28 cellular contexts compared by ENCODE assay signal in the genomic region with DNA sequence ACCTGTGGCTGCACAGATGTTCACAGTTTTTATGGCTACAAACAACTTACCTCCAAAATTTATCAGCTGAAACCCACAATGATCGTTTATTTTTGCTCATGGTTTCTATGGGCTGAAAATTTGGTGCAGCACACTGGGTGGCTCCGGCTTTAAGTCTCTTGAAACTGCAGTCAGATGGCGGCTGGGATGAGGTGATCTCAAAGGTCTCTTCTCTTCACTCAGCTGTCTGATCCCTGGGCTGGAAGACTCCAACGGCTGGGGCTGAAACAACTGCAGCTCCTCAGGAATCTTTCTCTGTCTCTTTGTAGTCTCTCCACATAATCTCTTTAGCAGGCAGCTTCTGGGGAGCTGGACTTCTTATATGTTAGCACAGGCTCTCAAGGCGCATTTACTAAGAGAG.
"Had no signal": no experiment of that assay in that cellular context is flagged by ENCODE, and none has a peak within 500 bp of the region (broad histone marks: within the 10 kb centered on the region; RNA-seq: fewer than 3 reads in every experiment).

No MANE protein-coding gene starts in this region.

- H3K27me3 Mint-ChIP-seq: naive thymus-derived CD8-positive, alpha-beta T cell; progenitor cell of endocrine pancreas; stimulated activated naive B cell treated with anti-CD40 and anti-IgM and Interleukin-4, amounts not matched to agents 10 μg/mL and 1 μg/mL and 100 μg/mL, for 72 hours had no signal

- H3K4me1 Mint-ChIP-seq: immature natural killer cell; naive thymus-derived CD8-positive, alpha-beta T cell; stimulated activated naive B cell treated with anti-CD40 and anti-IgM and Interleukin-4, amounts not matched to agents 10 μg/mL and 1 μg/mL and 100 μg/mL, for 72 hours had no signal

- ATAC-seq: left colon; left lung; lower lobe of right lung; naive thymus-derived CD8-positive, alpha-beta T cell; right lobe of liver; stimulated activated naive B cell treated with anti-CD40 and anti-IgM and Interleukin-4, amounts not matched to agents 10 μg/mL and 1 μg/mL and 100 μg/mL, for 72 hours; stimulated activated naive CD8-positive, alpha-beta T cell treated with anti-CD3 and anti-CD28 coated beads, Interleukin-15, Interleukin-2, amounts not matched to agents 100 U/mL and 50 U/mL, for 24 hours had no signal

- H3K4me3 Mint-ChIP-seq: immature natural killer cell; naive thymus-derived CD8-positive, alpha-beta T cell; nephron; neural crest cell; stimulated activated naive B cell treated with anti-CD40 and anti-IgM and Interleukin-4, amounts not matched to agents 10 μg/mL and 1 μg/mL and 100 μg/mL, for 72 hours had no signal

- H3K36me3 Mint-ChIP-seq: immature natural killer cell; naive thymus-derived CD8-positive, alpha-beta T cell; stimulated activated naive B cell treated with anti-CD40 and anti-IgM and Interleukin-4, amounts not matched to agents 10 μg/mL and 1 μg/mL and 100 μg/mL, for 72 hours had no signal

- DNase-seq: hypothalamus; immature natural killer cell; kidney; left colon; left lung; lower lobe of right lung; mammary epithelial cell; mesenchymal stem cell; naive thymus-derived CD8-positive, alpha-beta T cell; ovary; right lobe of liver; stimulated activated CD4-positive, alpha-beta T cell treated with anti-CD3 and anti-CD28 coated beads, Interleukin-12 subunit alpha, Interleukin-12 subunit beta, amount 100 ng/mL, for 4 hours; stimulated activated CD4-positive, alpha-beta T cell treated with anti-CD3 and anti-CD28 coated beads, Interleukin-15, amount 100 ng/mL, for 24 hours; stimulated activated CD4-positive, alpha-beta T cell treated with anti-CD3 and anti-CD28 coated beads, Interleukin-2, amount 100 ng/mL, for 24 hours; stimulated activated CD4-positive, alpha-beta T cell treated with anti-CD3 and anti-CD28 coated beads, Interleukin-4, amount 100 ng/mL, for 1 hour; stimulated activated naive B cell treated with anti-CD40 and anti-IgM and Interleukin-4, amounts not matched to agents 10 μg/mL and 1 μg/mL and 100 μg/mL, for 72 hours; stimulated activated naive CD8-positive, alpha-beta T cell treated with anti-CD3 and anti-CD28 coated beads, Interleukin-15, Interleukin-2, amounts not matched to agents 100 U/mL and 50 U/mL, for 24 hours; stomach; testis; thyroid gland; transverse colon; upper lobe of left lung had no signal

- H3K27ac ChIP-seq: left lung, lower lobe of right lung, ovary, right atrium auricular region, right lobe of liver, stomach, testis, thyroid gland, transverse colon, upper lobe of left lung, vagina had no signal

- H3K4me1 ChIP-seq: left lung, lower lobe of right lung, right atrium auricular region, right lobe of liver, stomach, testis, thyroid gland, transverse colon, upper lobe of left lung, vagina had no signal

- H3K36me3 ChIP-seq: left lung, lower lobe of right lung, ovary, right atrium auricular region, right lobe of liver, stomach, thyroid gland, transverse colon, upper lobe of left lung, vagina had no signal

- FAIRE-seq: islet of Langerhans, kidney had no signal

- H3K9me3 ChIP-seq: lower lobe of right lung, ovary, right atrium auricular region, right lobe of liver, testis, thyroid gland, transverse colon, upper lobe of left lung, vagina had no signal

- H3K27me3 ChIP-seq: left lung, ovary, right atrium auricular region, right lobe of liver, stomach, testis, thyroid gland, transverse colon, upper lobe of left lung, vagina had no signal

- H3K9me3 Mint-ChIP-seq: nephron, neural crest cell had no signal

- H3K4me3 ChIP-seq: left lung, lower lobe of right lung, ovary, right atrium auricular region, right lobe of liver, stomach, testis, thyroid gland, transverse colon, upper lobe of left lung, vagina had no signal

- H3K27ac Mint-ChIP-seq: immature natural killer cell; naive thymus-derived CD8-positive, alpha-beta T cell; nephron; progenitor cell of endocrine pancreas; stimulated activated naive B cell treated with anti-CD40 and anti-IgM and Interleukin-4, amounts not matched to agents 10 μg/mL and 1 μg/mL and 100 μg/mL, for 72 hours had no signal
